9 cellular contexts compared by ENCODE assay signal in genomic region chr12:52395761-52396434, GRCh38. TPM values are rescaled to one million over a fixed set of nuclear protein-coding genes. Genes with fewer than 3 reads are reported as not detected.
DNase-seq lines count a peak whose midpoint lies in the region; TF ChIP-seq lines count a peak whose summit lies in the region.
"Had no signal": no experiment of that assay in that cellular context is flagged by ENCODE, and none has a peak within 500 bp of the region (broad histone marks: within the 10 kb centered on the region; RNA-seq: fewer than 3 reads in every experiment).

No MANE protein-coding gene starts in this region.

- H3K27ac Mint-ChIP-seq in mesothelial cell of epicardium (no peak overlapping the region), immature natural killer cell (no peak overlapping the region)

- no peaks in the 10 kb centered on the region for H3K36me3 Mint-ChIP-seq in mesothelial cell of epicardium
- H3K36me3 Mint-ChIP-seq in immature natural killer cell, result peaks cover 0 to 4% (median 0%) of the 10 kb centered on the region in 3 donors

- 0 out of 2 replicates have a peak, but pooled peaks have one; percentile 6 for TF ChIP-seq CTCF in WI38 (IDR thresholded peaks at IDR 0.05; ENCODE audit: low read depth, low read length)
- TF ChIP-seq CTCF in mesothelial cell of epicardium (IDR thresholded peaks at IDR 0.05; ENCODE audit: unreplicated experiment), result peak; percentile 54
- no peak for TF ChIP-seq CTCF in GM13976 (IDR thresholded peaks at IDR 0.05; ENCODE audit: borderline replicate concordance, control extremely low read depth, extremely low read depth, insufficient read depth, missing control alignments)

- H3K9me3 Mint-ChIP-seq in mesothelial cell of epicardium, result no peaks in the 10 kb centered on the region
- no peaks in the 10 kb centered on the region for H3K9me3 Mint-ChIP-seq in immature natural killer cell

- peaks cover 5% of the 10 kb centered on the region for H3K4me1 Mint-ChIP-seq in mesothelial cell of epicardium
- no peaks in the 10 kb centered on the region for H3K4me1 Mint-ChIP-seq in immature natural killer cell

- in situ Hi-C loops in GM13976 (cut with MboI; ENCODE audit: low sequenced_read_pairs, unreplicated experiment), result no loop called here

- H3K27me3 Mint-ChIP-seq in mesothelial cell of epicardium (ENCODE audit: low read depth), result peaks cover 18% of the 10 kb centered on the region
- peaks cover 0 to 6% (median 5%) of the 10 kb centered on the region in 3 donors for H3K27me3 Mint-ChIP-seq in immature natural killer cell (ENCODE audit: low read depth in 3 of 3)

- DNase-seq in DMS153 treated with DMSO at 0.1 percent for 48 hours (lab: John Stamatoyannopoulos, UW; ENCODE audit: unreplicated experiment) (peak; percentile 5), HuH-7 (ENCODE audit: low spot score) (peak; percentile 62), mesothelial cell of epicardium (ENCODE audit: low spot score in 2 of 2, unreplicated experiment in 2 of 2) (no peak), cerebellar nuclear complex (lab: John Stamatoyannopoulos, UW) (no peak), immature natural killer cell (no peak), glomerular visceral epithelial cell (ENCODE audit: extremely low spot score) (no peak), GM13976 (ENCODE audit: low spot score) (no peak)

- no peak overlapping the region for H3K4me3 ChIP-seq in WI38 (ENCODE audit: low read depth, low read length)

- H3K4me3 Mint-ChIP-seq in mesothelial cell of epicardium, result no peak overlapping the region
- no peak overlapping the region for H3K4me3 Mint-ChIP-seq in immature natural killer cell

RNA-seq across cellular contexts. Expression of gene KRT82, which starts 10.2 kb away (rescaled TPM):
- total RNA-seq in mesothelial cell of epicardium, result not detected in 3 replicates
- not detected for polyA plus RNA-seq in immature natural killer cell
- polyA plus RNA-seq: adipose tissue had no signal

RNA-seq across cellular contexts. Expression of gene KRT84, which starts 10.4 kb away (rescaled TPM):
- total RNA-seq in mesothelial cell of epicardium, result not detected in 3 replicates
- polyA plus RNA-seq in immature natural killer cell, result not detected
- polyA plus RNA-seq: adipose tissue had no signal

RNA-seq across cellular contexts. Expression of gene KRT85, which starts 28.6 kb away (rescaled TPM):
- not detected in 3 replicates for total RNA-seq in mesothelial cell of epicardium
- polyA plus RNA-seq in immature natural killer cell, result not detected
- polyA plus RNA-seq: adipose tissue had no signal

RNA-seq across cellular contexts. Expression of gene KRT75, which starts 38.3 kb away (rescaled TPM):
- total RNA-seq in mesothelial cell of epicardium, result not detected in 3 replicates
- polyA plus RNA-seq in immature natural killer cell, result not detected

RNA-seq across cellular contexts. Expression of gene KRT6B, which starts 56.0 kb away (rescaled TPM):
- total RNA-seq in mesothelial cell of epicardium, result not detected in 3 replicates
- under 1 TPM in 1 of 3 donors, not detected in 2; 0.82 TPM for polyA plus RNA-seq in immature natural killer cell

Comparison
In these comparisons a context has a peak if more than half of its experiments do, and no peak if none do; other contexts are left out.
1. DNase-seq: peak in DMS153 treated with DMSO at 0.1 percent for 48 hours (single experiment) and HuH-7 (single experiment); none in mesothelial cell of epicardium (0 of 2), cerebellar nuclear complex (0 of 2), immature natural killer cell (0 of 3), glomerular visceral epithelial cell (single experiment) and GM13976 (single experiment).